16 cellular contexts compared by ENCODE assay signal in the genomic region with DNA sequence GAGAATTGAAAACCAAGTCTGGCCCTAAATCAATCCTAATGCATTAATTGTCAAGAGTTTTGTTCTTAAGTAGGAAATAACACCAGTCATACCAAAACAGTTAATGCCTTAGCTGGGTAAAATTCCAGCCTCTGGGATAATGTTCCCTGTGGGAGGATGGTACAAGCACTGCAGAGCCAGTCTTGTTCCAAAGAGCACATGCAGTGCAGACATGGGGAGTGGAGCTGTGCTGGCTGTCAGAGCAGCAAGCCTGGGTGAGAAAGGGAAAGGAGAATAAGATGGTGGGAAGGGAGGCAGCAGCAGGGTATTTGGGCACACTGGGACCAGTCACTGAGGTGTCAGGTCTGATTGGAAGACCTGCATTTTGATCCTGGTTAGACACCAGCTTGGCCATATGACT. TPM values are rescaled to one million over a fixed set of nuclear protein-coding genes. Genes with fewer than 3 reads are reported as not detected.
"Had no signal": no experiment of that assay in that cellular context is flagged by ENCODE, and none has a peak within 500 bp of the region (broad histone marks: within the 10 kb centered on the region; RNA-seq: fewer than 3 reads in every experiment).

No MANE protein-coding gene starts in this region.

- H3K4me3 Mint-ChIP-seq: activated CD8-positive, alpha-beta memory T cell treated with anti-CD3 and anti-CD28 coated beads, Interleukin-2, amount 10 ng/mL, durations not matched to agents 7 days and 5 days; activated naive CD8-positive, alpha-beta T cell; activated T-cell treated with anti-CD3 and anti-CD28 coated beads, Interleukin-2, amount 50 U/mL, for 4 hours had no signal

- H3K27me3 ChIP-seq: brain microvascular endothelial cell had no signal

- ATAC-seq: activated CD4-positive, CD25-positive, alpha-beta regulatory T cell treated with anti-CD3 and anti-CD28 coated beads, Interleukin-2, amount 50 U/mL, for 24 hours; activated CD8-positive, alpha-beta memory T cell treated with anti-CD3 and anti-CD28 coated beads, Interleukin-2, amount 10 ng/mL, durations not matched to agents 7 days and 5 days; activated T-cell treated with anti-CD3 and anti-CD28 coated beads, Interleukin-2, amount 50 U/mL, for 4 hours had no signal

- H3K27me3 Mint-ChIP-seq: activated CD8-positive, alpha-beta memory T cell treated with anti-CD3 and anti-CD28 coated beads, Interleukin-2, amount 10 ng/mL, durations not matched to agents 7 days and 5 days; activated naive CD8-positive, alpha-beta T cell had no signal

- H3K4me3 ChIP-seq: skin epidermis had no signal

- H3K27ac Mint-ChIP-seq: activated CD8-positive, alpha-beta memory T cell treated with anti-CD3 and anti-CD28 coated beads, Interleukin-2, amount 10 ng/mL, durations not matched to agents 7 days and 5 days; activated naive CD8-positive, alpha-beta T cell had no signal

- H3K27ac ChIP-seq: brain microvascular endothelial cell, skin epidermis had no signal

- H3K9me3 Mint-ChIP-seq: activated T-cell treated with anti-CD3 and anti-CD28 coated beads, Interleukin-2, amount 50 U/mL, for 4 hours had no signal

- DNase-seq: activated CD4-positive, alpha-beta T cell treated with anti-CD3 and anti-CD28 coated beads, Interleukin-2, amount 50 U/mL, for 4 hours; activated CD8-positive, alpha-beta memory T cell treated with anti-CD3 and anti-CD28 coated beads, Interleukin-2, amount 10 ng/mL, durations not matched to agents 7 days and 5 days; activated gamma-delta T cell; activated T-cell treated with anti-CD3 and anti-CD28 coated beads, Interleukin-2, amount 50 U/mL, for 4 hours; brain microvascular endothelial cell; hypothalamus; left cardiac atrium; mesendoderm; retina; T-helper 2 cell had no signal

RNA-seq across cellular contexts. Expression of gene TLR9, which starts 15.4 kb away (rescaled TPM):
- total RNA-seq: dermis microvascular lymphatic vessel endothelial cell, glomerular endothelial cell, subcutaneous adipose tissue had no signal
